1 cellular context compared by ENCODE assay signal in genomic region chr14:21874946-21875345, GRCh38.
TF ChIP-seq lines count a peak whose summit lies in the region.

No MANE protein-coding gene starts in this region.

TF ChIP-seq in GM23338, 12 proteins besides CTCF, POLR2A, EP300 and RAD21 (continued from another document):
- TF ChIP-seq ZNF462 (CRISPR knock-in tag; IDR thresholded peaks at IDR 0.05): no peak
- no peak for TF ChIP-seq EZH2 (IDR thresholded peaks at IDR 0.05; ENCODE audit: low read depth, unreplicated experiment)
- no peak for TF ChIP-seq NANOG (IDR thresholded peaks at IDR 0.05; ENCODE audit: borderline replicate concordance)
- TF ChIP-seq ZNF331 (CRISPR knock-in tag; IDR thresholded peaks at IDR 0.05; ENCODE audit: low read depth): no peak
- TF ChIP-seq EZH2phosphoT487 (IDR thresholded peaks at IDR 0.05; ENCODE audit: unreplicated experiment): no peak
- TF ChIP-seq STAT1 (IDR thresholded peaks at IDR 0.05; ENCODE audit: unreplicated experiment): no peak
- no peak for TF ChIP-seq JUNB (IDR thresholded peaks at IDR 0.05; ENCODE audit: unreplicated experiment)
- TF ChIP-seq ZNF114 (CRISPR knock-in tag; IDR thresholded peaks at IDR 0.05): no peak
TF ChIP-seq in GM23338: peak in this region for 0.
